8 cellular contexts compared by ENCODE assay signal in genomic region chr3:160885791-160886286, GRCh38.
A peak's percentile ranks its signal among the peaks of the same experiment; 100 is the strongest.
DNase-seq lines count a peak whose midpoint lies in the region; ATAC-seq and TF ChIP-seq lines count a peak whose summit lies in the region.

No MANE protein-coding gene starts in this region.

- H4K20me1 ChIP-seq in OCI-LY3 (ENCODE audit: insufficient read depth, low read length), result no peaks in the 10 kb centered on the region

- H3K4me2 ChIP-seq in OCI-LY3 (ENCODE audit: low read length), result peak overlapping the region; percentile 95

- H3K4me3 ChIP-seq in OCI-LY3 (ENCODE audit: low read length), result peak overlapping the region; percentile 69

- no peaks in the 10 kb centered on the region for H3K79me2 ChIP-seq in OCI-LY3 (ENCODE audit: low read length)

- H2AFZ ChIP-seq in OCI-LY3 (ENCODE audit: low read depth, low read length), result peak overlapping the region; percentile 78; the same call in 1 of the 2 replicates

- H3K9ac ChIP-seq in OCI-LY3 (ENCODE audit: low read length), result peak overlapping the region; percentile 71

- peaks cover 30% of the 10 kb centered on the region for H3K4me1 ChIP-seq in OCI-LY3 (ENCODE audit: low read length)

- no peaks in the 10 kb centered on the region for H3K27me3 Mint-ChIP-seq in activated CD4-positive, alpha-beta T cell treated with anti-CD3 and anti-CD28 coated beads for 36 hours
- H3K27me3 Mint-ChIP-seq in stimulated activated naive B cell treated with anti-CD40 and anti-IgM and Interleukin-4, amounts not matched to agents 10 μg/mL and 1 μg/mL and 100 μg/mL, for 72 hours, result no peaks in the 10 kb centered on the region

- no peaks in the 10 kb centered on the region for H3K36me3 Mint-ChIP-seq in activated CD4-positive, alpha-beta T cell treated with anti-CD3 and anti-CD28 coated beads for 36 hours (ENCODE audit: low read depth)
- H3K36me3 Mint-ChIP-seq in stimulated activated naive B cell treated with anti-CD40 and anti-IgM and Interleukin-4, amounts not matched to agents 10 μg/mL and 1 μg/mL and 100 μg/mL, for 72 hours, result peaks cover 15% of the 10 kb centered on the region in 2 donors

- peak; percentile 18 for DNase-seq in activated CD4-positive, alpha-beta T cell treated with anti-CD3 and anti-CD28 coated beads for 36 hours
- DNase-seq in activated CD4-positive, alpha-beta T cell treated with anti-CD3 and anti-CD28 coated beads for 1 hour, result no peak
- peak; percentile 77 for DNase-seq in cardiac septum (ENCODE audit: low spot score)
- peak; percentile 48 for DNase-seq in stimulated activated naive B cell treated with anti-CD40 and anti-IgM and Interleukin-4, amounts not matched to agents 10 μg/mL and 1 μg/mL and 100 μg/mL, for 72 hours
- no peak for DNase-seq in NCI-H1930 (lab: John Stamatoyannopoulos, UW)

- POLR2A ChIA-PET in activated CD4-positive, alpha-beta T cell treated with anti-CD3 and anti-CD28 coated beads for 36 hours (lab: Charles Lee), result no interaction called here

- TF ChIP-seq CTCF in OCI-LY3 (IDR thresholded peaks at IDR 0.05; ENCODE audit: low read depth, low read length), result no peak

- H3K27me3 ChIP-seq in OCI-LY3 (ENCODE audit: low read depth, low read length), result no peaks in the 10 kb centered on the region

- no peaks in the 10 kb centered on the region for H3K36me3 ChIP-seq in OCI-LY3 (replicated peaks; ENCODE audit: low read depth, low read length)

- H3K9me3 ChIP-seq in OCI-LY3 (ENCODE audit: insufficient read depth, low read length), result no peaks in the 10 kb centered on the region

- no peak overlapping the region for H3K4me3 Mint-ChIP-seq in activated CD4-positive, alpha-beta T cell treated with anti-CD3 and anti-CD28 coated beads for 36 hours
- H3K4me3 Mint-ChIP-seq in stimulated activated naive B cell treated with anti-CD40 and anti-IgM and Interleukin-4, amounts not matched to agents 10 μg/mL and 1 μg/mL and 100 μg/mL, for 72 hours, result peak overlapping the region; percentile 21 to 49

- intact Hi-C loops in activated CD4-positive, alpha-beta T cell treated with anti-CD3 and anti-CD28 coated beads for 36 hours (cut with DNase I, micrococcal nuclease), result no loop called here
- intact Hi-C loops in cardiac septum (cut with DNase I), result no loop called here

- peaks cover 17% of the 10 kb centered on the region for H3K9me3 Mint-ChIP-seq in activated CD4-positive, alpha-beta T cell treated with anti-CD3 and anti-CD28 coated beads for 36 hours (ENCODE audit: low read depth)
- peaks cover 15 to 32% of the 10 kb centered on the region in 2 donors for H3K9me3 Mint-ChIP-seq in stimulated activated naive B cell treated with anti-CD40 and anti-IgM and Interleukin-4, amounts not matched to agents 10 μg/mL and 1 μg/mL and 100 μg/mL, for 72 hours

- H3K27ac ChIP-seq in OCI-LY3 (ENCODE audit: low read length), result peak overlapping the region; percentile 88

- H3K27ac Mint-ChIP-seq in activated CD4-positive, alpha-beta T cell treated with anti-CD3 and anti-CD28 coated beads for 36 hours, result no peak overlapping the region
- peak overlapping the region; percentile 60 for H3K27ac Mint-ChIP-seq in stimulated activated naive B cell treated with anti-CD40 and anti-IgM and Interleukin-4, amounts not matched to agents 10 μg/mL and 1 μg/mL and 100 μg/mL, for 72 hours

- ATAC-seq in activated CD4-positive, alpha-beta T cell treated with anti-CD3 and anti-CD28 coated beads for 36 hours, result no peak
- peak; percentile 29 for ATAC-seq in HG03139 (IDR thresholded peaks at IDR 0.05; ENCODE audit: unreplicated experiment)
- ATAC-seq in stimulated activated naive B cell treated with anti-CD40 and anti-IgM and Interleukin-4, amounts not matched to agents 10 μg/mL and 1 μg/mL and 100 μg/mL, for 72 hours (replicated peaks), result peak; percentile 70 to 73
- ATAC-seq in GM19467 (IDR thresholded peaks at IDR 0.05; ENCODE audit: unreplicated experiment), result no peak

- CTCF ChIA-PET in activated CD4-positive, alpha-beta T cell treated with anti-CD3 and anti-CD28 coated beads for 36 hours (lab: Charles Lee), result interaction anchor here (0.6 to 1.3 kb wide), 2 partner anchors 56 to 148 kb away, joined by 3 read pairs; no protein-coding TSS in a partner anchor

- H3K4me1 Mint-ChIP-seq in activated CD4-positive, alpha-beta T cell treated with anti-CD3 and anti-CD28 coated beads for 36 hours, result no peaks in the 10 kb centered on the region
- peaks cover 15 to 24% of the 10 kb centered on the region in 2 donors for H3K4me1 Mint-ChIP-seq in stimulated activated naive B cell treated with anti-CD40 and anti-IgM and Interleukin-4, amounts not matched to agents 10 μg/mL and 1 μg/mL and 100 μg/mL, for 72 hours

Comparison
In these comparisons a context has a peak if more than half of its experiments do, and no peak if none do; other contexts are left out.
1. DNase-seq: peak in activated CD4-positive, alpha-beta T cell treated with anti-CD3 and anti-CD28 coated beads for 36 hours (single experiment), cardiac septum (single experiment) and stimulated activated naive B cell treated with anti-CD40 and anti-IgM and Interleukin-4, amounts not matched to agents 10 μg/mL and 1 μg/mL and 100 μg/mL, for 72 hours (single experiment); none in activated CD4-positive, alpha-beta T cell treated with anti-CD3 and anti-CD28 coated beads for 1 hour (single experiment) and NCI-H1930 (0 of 2).
2. ATAC-seq: peak in HG03139 (single experiment) and stimulated activated naive B cell treated with anti-CD40 and anti-IgM and Interleukin-4, amounts not matched to agents 10 μg/mL and 1 μg/mL and 100 μg/mL, for 72 hours (2 of 2); none in activated CD4-positive, alpha-beta T cell treated with anti-CD3 and anti-CD28 coated beads for 36 hours (single experiment) and GM19467 (single experiment).